Comparison of ENCODE assay signal across 19 cellular contexts in genomic region chrY:7781501-7781900, GRCh38.
"Had no signal": no experiment of that assay in that cellular context is flagged by ENCODE, and none has a peak within 500 bp of the region (broad histone marks: within the 10 kb centered on the region; RNA-seq: fewer than 3 reads in every experiment).

No MANE protein-coding gene starts in this region.

- ATAC-seq: left lobe of liver; natural killer cell treated with Interleukin-12 subunit alpha and Interleukin-12 subunit beta and Interleukin-15 and Interleukin-18, amount 100 ng/mL, for 72 hours; pancreas; right lobe of liver; stimulated activated naive B cell treated with anti-CD40 and anti-IgM and Interleukin-4, amounts not matched to agents 10 μg/mL and 1 μg/mL and 100 μg/mL, for 72 hours had no signal

- H3K36me3 ChIP-seq: esophagus squamous epithelium, neutrophil, pancreas, right lobe of liver, thoracic aorta, tibial nerve, vagina had no signal

- H3K9me3 ChIP-seq: esophagus squamous epithelium, neutrophil, pancreas, right lobe of liver, thoracic aorta, tibial nerve, vagina had no signal

- H3K27ac ChIP-seq: esophagus squamous epithelium, neutrophil, pancreas, right lobe of liver, thoracic aorta, tibial nerve, vagina had no signal

- DNase-seq: effector CD8-positive, alpha-beta T cell; endodermal cell; erythroblast; esophagus squamous epithelium; head of caudate nucleus; naive B cell; pancreas; right lobe of liver; small intestine; stimulated activated CD4-positive, alpha-beta T cell treated with anti-CD3 and anti-CD28 coated beads, Interleukin-15, amount 100 ng/mL, for 24 hours; stimulated activated CD4-positive, alpha-beta T cell treated with anti-CD3 and anti-CD28 coated beads, Interleukin-2, amount 100 ng/mL, for 48 hours; stimulated activated naive B cell treated with anti-CD40 and anti-IgM and Interleukin-4, amounts not matched to agents 10 μg/mL and 1 μg/mL and 100 μg/mL, for 72 hours had no signal

- H3K27me3 ChIP-seq: esophagus squamous epithelium, neutrophil, pancreas, right lobe of liver, tibial nerve, vagina had no signal

- H3K4me1 ChIP-seq: esophagus squamous epithelium, pancreas, right lobe of liver, tibial nerve, vagina had no signal

- H3K4me3 ChIP-seq: esophagus squamous epithelium, lung, pancreas, right lobe of liver, thoracic aorta, tibial nerve, vagina had no signal
